2 cellular contexts compared by ENCODE assay signal in the genomic region with DNA sequence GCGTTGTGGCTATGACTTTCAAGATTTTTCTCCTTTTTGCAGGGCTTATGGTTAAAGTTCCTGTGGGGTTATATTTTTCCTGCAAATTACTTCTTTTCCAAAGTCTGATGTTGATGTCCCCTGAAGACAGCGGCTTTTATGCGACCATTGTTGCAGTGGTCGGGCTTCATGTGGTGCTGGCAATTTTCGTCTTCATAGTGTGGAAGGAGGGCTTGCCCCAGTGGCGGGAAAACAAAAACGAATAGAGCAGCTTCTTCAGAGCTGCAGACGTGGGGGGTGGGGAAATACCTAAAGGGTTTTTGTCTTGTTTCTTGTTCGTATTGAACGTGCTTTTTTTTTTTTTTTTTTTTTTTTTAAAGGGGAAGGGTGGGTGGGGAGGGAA.
TF ChIP-seq lines count a peak whose summit lies in the region.

No MANE protein-coding gene starts in this region.

TF ChIP-seq in SK-N-SH, 30 proteins besides CTCF, POLR2A, EP300 and RAD21 (continued from another document):
- TF ChIP-seq, protein P1, sequence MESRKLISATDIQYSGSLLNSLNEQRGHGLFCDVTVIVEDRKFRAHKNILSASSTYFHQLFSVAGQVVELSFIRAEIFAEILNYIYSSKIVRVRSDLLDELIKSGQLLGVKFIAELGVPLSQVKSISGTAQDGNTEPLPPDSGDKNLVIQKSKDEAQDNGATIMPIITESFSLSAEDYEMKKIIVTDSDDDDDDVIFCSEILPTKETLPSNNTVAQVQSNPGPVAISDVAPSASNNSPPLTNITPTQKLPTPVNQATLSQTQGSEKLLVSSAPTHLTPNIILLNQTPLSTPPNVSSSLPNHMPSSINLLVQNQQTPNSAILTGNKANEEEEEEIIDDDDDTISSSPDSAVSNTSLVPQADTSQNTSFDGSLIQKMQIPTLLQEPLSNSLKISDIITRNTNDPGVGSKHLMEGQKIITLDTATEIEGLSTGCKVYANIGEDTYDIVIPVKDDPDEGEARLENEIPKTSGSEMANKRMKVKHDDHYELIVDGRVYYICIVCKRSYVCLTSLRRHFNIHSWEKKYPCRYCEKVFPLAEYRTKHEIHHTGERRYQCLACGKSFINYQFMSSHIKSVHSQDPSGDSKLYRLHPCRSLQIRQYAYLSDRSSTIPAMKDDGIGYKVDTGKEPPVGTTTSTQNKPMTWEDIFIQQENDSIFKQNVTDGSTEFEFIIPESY (IDR thresholded peaks at IDR 0.05; ENCODE audit: borderline replicate concordance, low read depth), result no peak
- TF ChIP-seq, protein P2, sequence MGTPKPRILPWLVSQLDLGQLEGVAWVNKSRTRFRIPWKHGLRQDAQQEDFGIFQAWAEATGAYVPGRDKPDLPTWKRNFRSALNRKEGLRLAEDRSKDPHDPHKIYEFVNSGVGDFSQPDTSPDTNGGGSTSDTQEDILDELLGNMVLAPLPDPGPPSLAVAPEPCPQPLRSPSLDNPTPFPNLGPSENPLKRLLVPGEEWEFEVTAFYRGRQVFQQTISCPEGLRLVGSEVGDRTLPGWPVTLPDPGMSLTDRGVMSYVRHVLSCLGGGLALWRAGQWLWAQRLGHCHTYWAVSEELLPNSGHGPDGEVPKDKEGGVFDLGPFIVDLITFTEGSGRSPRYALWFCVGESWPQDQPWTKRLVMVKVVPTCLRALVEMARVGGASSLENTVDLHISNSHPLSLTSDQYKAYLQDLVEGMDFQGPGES (IDR thresholded peaks at IDR 0.05; ENCODE audit: low read depth, low read length), result no peak
- TF ChIP-seq RXRA (IDR thresholded peaks at IDR 0.05; ENCODE audit: borderline replicate concordance, low read depth), result no peak
- TF ChIP-seq, protein P3, sequence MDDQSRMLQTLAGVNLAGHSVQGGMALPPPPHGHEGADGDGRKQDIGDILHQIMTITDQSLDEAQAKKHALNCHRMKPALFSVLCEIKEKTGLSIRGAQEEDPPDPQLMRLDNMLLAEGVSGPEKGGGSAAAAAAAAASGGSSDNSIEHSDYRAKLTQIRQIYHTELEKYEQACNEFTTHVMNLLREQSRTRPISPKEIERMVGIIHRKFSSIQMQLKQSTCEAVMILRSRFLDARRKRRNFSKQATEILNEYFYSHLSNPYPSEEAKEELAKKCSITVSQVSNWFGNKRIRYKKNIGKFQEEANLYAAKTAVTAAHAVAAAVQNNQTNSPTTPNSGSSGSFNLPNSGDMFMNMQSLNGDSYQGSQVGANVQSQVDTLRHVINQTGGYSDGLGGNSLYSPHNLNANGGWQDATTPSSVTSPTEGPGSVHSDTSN (IDR thresholded peaks at IDR 0.05), result no peak
- TF ChIP-seq, protein P4, sequence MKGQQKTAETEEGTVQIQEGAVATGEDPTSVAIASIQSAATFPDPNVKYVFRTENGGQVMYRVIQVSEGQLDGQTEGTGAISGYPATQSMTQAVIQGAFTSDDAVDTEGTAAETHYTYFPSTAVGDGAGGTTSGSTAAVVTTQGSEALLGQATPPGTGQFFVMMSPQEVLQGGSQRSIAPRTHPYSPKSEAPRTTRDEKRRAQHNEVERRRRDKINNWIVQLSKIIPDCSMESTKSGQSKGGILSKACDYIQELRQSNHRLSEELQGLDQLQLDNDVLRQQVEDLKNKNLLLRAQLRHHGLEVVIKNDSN (IDR thresholded peaks at IDR 0.05; ENCODE audit: borderline replicate concordance, low read depth), result no peak
- no peak for TF ChIP-seq NRF1 (IDR thresholded peaks at IDR 0.05; ENCODE audit: low read depth, low read length)
- no peak for TF ChIP-seq YY1 (IDR thresholded peaks at IDR 0.05; ENCODE audit: low read depth)
- TF ChIP-seq, protein P5, sequence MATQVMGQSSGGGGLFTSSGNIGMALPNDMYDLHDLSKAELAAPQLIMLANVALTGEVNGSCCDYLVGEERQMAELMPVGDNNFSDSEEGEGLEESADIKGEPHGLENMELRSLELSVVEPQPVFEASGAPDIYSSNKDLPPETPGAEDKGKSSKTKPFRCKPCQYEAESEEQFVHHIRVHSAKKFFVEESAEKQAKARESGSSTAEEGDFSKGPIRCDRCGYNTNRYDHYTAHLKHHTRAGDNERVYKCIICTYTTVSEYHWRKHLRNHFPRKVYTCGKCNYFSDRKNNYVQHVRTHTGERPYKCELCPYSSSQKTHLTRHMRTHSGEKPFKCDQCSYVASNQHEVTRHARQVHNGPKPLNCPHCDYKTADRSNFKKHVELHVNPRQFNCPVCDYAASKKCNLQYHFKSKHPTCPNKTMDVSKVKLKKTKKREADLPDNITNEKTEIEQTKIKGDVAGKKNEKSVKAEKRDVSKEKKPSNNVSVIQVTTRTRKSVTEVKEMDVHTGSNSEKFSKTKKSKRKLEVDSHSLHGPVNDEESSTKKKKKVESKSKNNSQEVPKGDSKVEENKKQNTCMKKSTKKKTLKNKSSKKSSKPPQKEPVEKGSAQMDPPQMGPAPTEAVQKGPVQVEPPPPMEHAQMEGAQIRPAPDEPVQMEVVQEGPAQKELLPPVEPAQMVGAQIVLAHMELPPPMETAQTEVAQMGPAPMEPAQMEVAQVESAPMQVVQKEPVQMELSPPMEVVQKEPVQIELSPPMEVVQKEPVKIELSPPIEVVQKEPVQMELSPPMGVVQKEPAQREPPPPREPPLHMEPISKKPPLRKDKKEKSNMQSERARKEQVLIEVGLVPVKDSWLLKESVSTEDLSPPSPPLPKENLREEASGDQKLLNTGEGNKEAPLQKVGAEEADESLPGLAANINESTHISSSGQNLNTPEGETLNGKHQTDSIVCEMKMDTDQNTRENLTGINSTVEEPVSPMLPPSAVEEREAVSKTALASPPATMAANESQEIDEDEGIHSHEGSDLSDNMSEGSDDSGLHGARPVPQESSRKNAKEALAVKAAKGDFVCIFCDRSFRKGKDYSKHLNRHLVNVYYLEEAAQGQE (IDR thresholded peaks at IDR 0.05; ENCODE audit: low read depth, low read length), result no peak
- TF ChIP-seq MEF2A (IDR thresholded peaks at IDR 0.05; ENCODE audit: borderline replicate concordance, low read depth), result no peak
- TF ChIP-seq RCOR1 (IDR thresholded peaks at IDR 0.05; ENCODE audit: low read length), result no peak

TF ChIP-seq in SK-N-SH treated with all-trans-retinoic acid at 6 μM for 48 hours, 23 proteins besides CTCF, POLR2A, EP300 and RAD21 (continued from another document):
- TF ChIP-seq, protein P6, sequence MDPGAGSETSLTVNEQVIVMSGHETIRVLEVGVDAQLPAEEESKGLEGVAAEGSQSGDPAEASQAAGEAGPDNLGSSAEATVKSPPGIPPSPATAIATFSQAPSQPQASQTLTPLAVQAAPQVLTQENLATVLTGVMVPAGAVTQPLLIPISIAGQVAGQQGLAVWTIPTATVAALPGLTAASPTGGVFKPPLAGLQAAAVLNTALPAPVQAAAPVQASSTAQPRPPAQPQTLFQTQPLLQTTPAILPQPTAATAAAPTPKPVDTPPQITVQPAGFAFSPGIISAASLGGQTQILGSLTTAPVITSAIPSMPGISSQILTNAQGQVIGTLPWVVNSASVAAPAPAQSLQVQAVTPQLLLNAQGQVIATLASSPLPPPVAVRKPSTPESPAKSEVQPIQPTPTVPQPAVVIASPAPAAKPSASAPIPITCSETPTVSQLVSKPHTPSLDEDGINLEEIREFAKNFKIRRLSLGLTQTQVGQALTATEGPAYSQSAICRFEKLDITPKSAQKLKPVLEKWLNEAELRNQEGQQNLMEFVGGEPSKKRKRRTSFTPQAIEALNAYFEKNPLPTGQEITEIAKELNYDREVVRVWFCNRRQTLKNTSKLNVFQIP (CRISPR knock-in tag; IDR thresholded peaks at IDR 0.05; ENCODE audit: borderline replicate concordance, low read depth), result no peak
- no peak for TF ChIP-seq SNAI2 (CRISPR knock-in tag; IDR thresholded peaks at IDR 0.05)
- TF ChIP-seq, protein P7, sequence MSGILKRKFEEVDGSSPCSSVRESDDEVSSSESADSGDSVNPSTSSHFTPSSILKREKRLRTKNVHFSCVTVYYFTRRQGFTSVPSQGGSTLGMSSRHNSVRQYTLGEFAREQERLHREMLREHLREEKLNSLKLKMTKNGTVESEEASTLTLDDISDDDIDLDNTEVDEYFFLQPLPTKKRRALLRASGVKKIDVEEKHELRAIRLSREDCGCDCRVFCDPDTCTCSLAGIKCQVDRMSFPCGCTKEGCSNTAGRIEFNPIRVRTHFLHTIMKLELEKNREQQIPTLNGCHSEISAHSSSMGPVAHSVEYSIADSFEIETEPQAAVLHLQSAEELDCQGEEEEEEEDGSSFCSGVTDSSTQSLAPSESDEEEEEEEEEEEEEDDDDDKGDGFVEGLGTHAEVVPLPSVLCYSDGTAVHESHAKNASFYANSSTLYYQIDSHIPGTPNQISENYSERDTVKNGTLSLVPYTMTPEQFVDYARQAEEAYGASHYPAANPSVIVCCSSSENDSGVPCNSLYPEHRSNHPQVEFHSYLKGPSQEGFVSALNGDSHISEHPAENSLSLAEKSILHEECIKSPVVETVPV (CRISPR knock-in tag; IDR thresholded peaks at IDR 0.05), result no peak
- no peak for TF ChIP-seq ZFP30 (CRISPR knock-in tag; IDR thresholded peaks at IDR 0.05)
- TF ChIP-seq ZNF70 (CRISPR knock-in tag; IDR thresholded peaks at IDR 0.05), result no peak
- TF ChIP-seq TOX (CRISPR knock-in tag; IDR thresholded peaks at IDR 0.05; ENCODE audit: borderline replicate concordance), result no peak
- no peak for TF ChIP-seq PPARA (CRISPR knock-in tag; IDR thresholded peaks at IDR 0.05; ENCODE audit: borderline replicate concordance)
- TF ChIP-seq ISL1 (CRISPR knock-in tag; IDR thresholded peaks at IDR 0.05), result no peak
- TF ChIP-seq OSR1 (CRISPR knock-in tag; IDR thresholded peaks at IDR 0.05), result no peak
- no peak for TF ChIP-seq ZFP3 (CRISPR knock-in tag; IDR thresholded peaks at IDR 0.05)
- TF ChIP-seq CSDC2 (CRISPR knock-in tag; IDR thresholded peaks at IDR 0.05), result no peak
- no peak for TF ChIP-seq ZC3H10 (CRISPR knock-in tag; IDR thresholded peaks at IDR 0.05)
- no peak for TF ChIP-seq TCF4 (CRISPR knock-in tag; IDR thresholded peaks at IDR 0.05; ENCODE audit: borderline replicate concordance)
- TF ChIP-seq ARNTL (CRISPR knock-in tag; IDR thresholded peaks at IDR 0.05; ENCODE audit: borderline replicate concordance, low read depth), result no peak
TF ChIP-seq in SK-N-SH treated with all-trans-retinoic acid at 6 μM for 48 hours: peak in this region for 0.
